ENCODE assay signal across 8 cellular contexts in the genomic region with DNA sequence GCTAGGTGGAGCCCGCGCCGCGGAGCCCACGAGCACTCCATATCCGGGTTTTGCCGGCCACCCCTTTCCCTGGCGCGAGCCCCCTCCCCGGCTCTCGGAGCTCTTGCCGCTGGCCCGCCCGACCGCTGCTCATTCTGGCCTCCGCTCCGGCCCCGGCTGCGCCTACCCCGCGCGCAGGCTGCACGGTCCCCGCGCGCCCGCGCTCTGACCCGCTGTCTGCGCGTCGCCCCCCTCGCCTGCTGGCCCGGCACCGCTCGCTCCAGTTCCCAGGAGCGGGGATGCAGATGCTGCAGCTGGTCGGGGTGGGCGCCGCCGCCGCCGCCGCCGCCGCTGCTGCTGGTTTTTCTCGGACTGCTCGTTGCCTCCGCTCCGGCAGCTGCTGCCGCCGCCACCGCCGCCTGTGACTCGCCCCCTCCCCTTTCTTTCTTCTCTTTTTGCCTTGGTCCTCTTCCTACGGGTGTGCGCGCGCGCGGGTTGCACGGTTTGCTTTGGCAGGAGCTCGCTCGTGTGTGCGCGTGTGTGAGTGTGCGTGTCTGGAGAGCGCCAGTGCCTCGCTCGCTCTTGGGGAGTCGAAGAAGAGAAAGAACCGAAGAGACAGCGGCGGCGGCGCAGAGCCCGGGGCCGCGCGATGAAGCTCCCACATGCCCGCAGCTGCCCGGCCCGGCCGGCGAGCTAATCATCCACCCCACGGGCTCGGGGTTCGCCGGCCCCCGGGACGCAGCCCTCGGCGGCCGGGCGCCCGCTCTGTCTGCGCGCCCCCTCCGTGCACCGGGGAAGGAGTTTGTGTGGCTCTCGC.
DNase-seq lines count a peak whose midpoint lies in the region; ATAC-seq and TF ChIP-seq lines count a peak whose summit lies in the region.

A gene (plus strand): TSS at position 132 of the 796 bp plus-strand sequence.

- DNase-seq in AG20443 (ENCODE audit: low spot score) (peak; percentile 43), MV-4-11 (lab: John Stamatoyannopoulos, UW) (peak; percentile 31), astrocyte of the cerebellum (ENCODE audit: low read depth) (no peak), skeletal muscle cell (ENCODE audit: low read depth) (no peak), LoVo (ENCODE audit: low spot score) (no peak), SW480 (ENCODE audit: low spot score) (no peak)

- no peak for ATAC-seq in activated CD4-positive, CD25-positive, alpha-beta regulatory T cell treated with anti-CD3 and anti-CD28 coated beads, Interleukin-2, amount 50 U/mL, for 24 hours

- no peak for TF ChIP-seq CTCF in astrocyte of the cerebellum (IDR thresholded peaks at IDR 0.05; ENCODE audit: low read depth, low read length, missing control alignments)

- H3K4me3 ChIP-seq in astrocyte of the cerebellum (ENCODE audit: low read depth, low read length) (peak within 1 kb of the TSS; percentile 76), iPS-11a (ENCODE audit: low read depth, low read length) (peak within 1 kb of the TSS; percentile 72), skeletal muscle cell (ENCODE audit: low read depth, low read length) (peak within 1 kb of the TSS; percentile 70)

- in situ Hi-C loops in astrocyte of the cerebellum (cut with HindIII; ENCODE audit: low sequenced_read_pairs) = no loop called here

Comparison
In these comparisons a context has a peak if more than half of its experiments do, and no peak if none do; other contexts are left out.
1. DNase-seq: peak in AG20443 (single experiment) and MV-4-11 (single experiment); none in astrocyte of the cerebellum (single experiment), skeletal muscle cell (single experiment), LoVo (single experiment) and SW480 (single experiment).
2. Peak in every context shown above with its lines, with median percentiles within 50 percentile points of each other: H3K4me3 ChIP-seq.